ENCODE assay signal across 4 cellular contexts in the genomic region with DNA sequence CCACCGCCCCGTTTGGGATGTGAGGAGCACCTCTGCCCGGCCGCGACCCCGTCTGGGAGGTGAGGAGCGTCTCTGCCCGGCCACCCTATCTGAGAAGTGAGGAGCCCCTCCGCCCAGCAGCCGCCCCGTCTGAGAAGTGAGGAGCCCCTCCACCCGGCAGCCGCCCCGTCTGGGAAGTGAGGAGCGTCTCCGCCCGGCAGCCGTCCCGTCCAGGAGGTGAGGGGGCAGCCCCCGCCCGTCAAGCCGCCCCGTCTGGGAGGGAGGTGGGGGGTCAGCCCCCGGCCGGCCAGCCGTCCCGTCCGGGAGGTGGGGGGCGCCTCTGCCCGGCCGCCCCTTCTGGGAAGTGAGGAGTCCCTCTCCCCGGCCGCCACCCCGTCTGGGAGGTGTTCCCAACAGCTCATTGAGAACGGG. TPM values are rescaled to one million over a fixed set of nuclear protein-coding genes. Genes with fewer than 3 reads are reported as not detected.
"Had no signal": no experiment of that assay in that cellular context is flagged by ENCODE, and none has a peak within 500 bp of the region (broad histone marks: within the 10 kb centered on the region; RNA-seq: fewer than 3 reads in every experiment).

No MANE protein-coding gene starts in this region.

RNA-seq across cellular contexts. Expression of gene S100A2, which starts 9.4 kb away (rescaled TPM):
- polyA plus RNA-seq: IgD-negative memory B cell had no signal

RNA-seq across cellular contexts. Expression of gene S100A3, which starts 26.0 kb away (rescaled TPM):
- polyA plus RNA-seq: IgD-negative memory B cell had no signal

RNA-seq across cellular contexts. Expression of gene S100A5, which starts 34.4 kb away (rescaled TPM):
- total RNA-seq: HepG2, IMR-90, K562 had no signal
- polyA plus RNA-seq: HepG2 had no signal

RNA-seq across cellular contexts. Expression of gene S100A16, which starts 37.9 kb away (rescaled TPM):
- polyA plus RNA-seq: IgD-negative memory B cell had no signal
